Comparison of ENCODE assay signal across 31 cellular contexts in genomic region chr3:145518639-145519038, GRCh38.
A peak's percentile ranks its signal among the peaks of the same experiment; 100 is the strongest.
DNase-seq lines count a peak whose midpoint lies in the region; ATAC-seq and TF ChIP-seq lines count a peak whose summit lies in the region.
"Had no signal": no experiment of that assay in that cellular context is flagged by ENCODE, and none has a peak within 500 bp of the region (broad histone marks: within the 10 kb centered on the region; RNA-seq: fewer than 3 reads in every experiment).

No MANE protein-coding gene starts in this region.

- no peak overlapping the region for H3K27ac Mint-ChIP-seq in naive thymus-derived CD4-positive, alpha-beta T cell
- H3K27ac Mint-ChIP-seq: activated CD4-positive, alpha-beta T cell treated with anti-CD3 and anti-CD28 coated beads, Interleukin-2, amount 10 ng/mL, durations not matched to agents 24 days and 14 days; activated naive CD8-positive, alpha-beta T cell treated with anti-CD3 and anti-CD28 coated beads, Interleukin-2, amount 10 ng/mL, durations not matched to agents 7 days and 5 days had no signal

- peaks cover 0 to 7% (median 1%) of the 10 kb centered on the region in 11 donors for H3K9me3 Mint-ChIP-seq in naive thymus-derived CD4-positive, alpha-beta T cell
- H3K9me3 Mint-ChIP-seq: activated CD4-positive, alpha-beta T cell treated with anti-CD3 and anti-CD28 coated beads, Interleukin-2, amount 10 ng/mL, durations not matched to agents 24 days and 14 days; activated naive CD8-positive, alpha-beta T cell treated with anti-CD3 and anti-CD28 coated beads, Interleukin-2, amount 10 ng/mL, durations not matched to agents 7 days and 5 days had no signal

- TF ChIP-seq CTCF in body of pancreas (IDR thresholded peaks at IDR 0.05) (no peak), breast epithelium (IDR thresholded peaks at IDR 0.05) (no peak)

- CTCF ChIA-PET in naive thymus-derived CD4-positive, alpha-beta T cell (lab: Charles Lee): no interaction called here

- peak; percentile 80 for DNase-seq in DMS153 (lab: John Stamatoyannopoulos, UW)
- peak; percentile 24 for DNase-seq in HuH-7 (ENCODE audit: low spot score)
- peak in 1 of 4 donors; percentile 21 for DNase-seq in body of pancreas
- DNase-seq in mucosa of gallbladder (ENCODE audit: low spot score): peak; percentile 43
- no peak for DNase-seq in naive thymus-derived CD4-positive, alpha-beta T cell
- DNase-seq in breast epithelium (ENCODE audit: low spot score in 2 of 2): no peak
- DNase-seq: activated CD4-positive, alpha-beta T cell treated with anti-CD3 and anti-CD28 coated beads, Interleukin-2, amount 10 ng/mL, durations not matched to agents 24 days and 14 days; activated CD8-positive, alpha-beta memory T cell treated with anti-CD3 and anti-CD28 coated beads for 24 hours; activated effector memory CD4-positive, alpha-beta T cell treated with Interleukin-2 at 50 U/mL for 16 hours; activated naive CD8-positive, alpha-beta T cell treated with anti-CD3 and anti-CD28 coated beads, Interleukin-2, amount 10 ng/mL, durations not matched to agents 7 days and 5 days; C1 segment of cervical spinal cord; caudate nucleus; COR-L47; effector CD8-positive, alpha-beta T cell; left ventricle myocardium inferior; NCI-H1048; NCI-H187 treated with DMSO at 0.1 percent for 48 hours; NCI-H2171; NCI-H524 treated with DMSO at 0.1 percent for 48 hours; right cardiac atrium; SJCRH30; stimulated activated CD4-positive, alpha-beta T cell treated with anti-CD3 and anti-CD28 coated beads, Interleukin-12 subunit alpha, Interleukin-12 subunit beta, amount 100 ng/mL, for 4 hours; stimulated activated CD4-positive, alpha-beta T cell treated with anti-CD3 and anti-CD28 coated beads, Interleukin-4, amount 100 ng/mL, for 1 hour; T-helper 9 cell; tibial artery; WERI-Rb-1 had no signal

- no peaks in the 10 kb centered on the region for H3K36me3 Mint-ChIP-seq in naive thymus-derived CD4-positive, alpha-beta T cell
- H3K36me3 Mint-ChIP-seq: activated naive CD8-positive, alpha-beta T cell treated with anti-CD3 and anti-CD28 coated beads, Interleukin-2, amount 10 ng/mL, durations not matched to agents 7 days and 5 days had no signal

- H3K36me3 ChIP-seq in body of pancreas (replicated peaks in 1 of 2; ENCODE audit: insufficient read depth in 1 of 2, low read depth in 2 of 2) (no peaks in the 10 kb centered on the region), breast epithelium (no peaks in the 10 kb centered on the region)
- H3K36me3 ChIP-seq in naive thymus-derived CD4-positive, alpha-beta T cell (ENCODE audit: control insufficient read depth in 2 of 3, insufficient read depth in 3 of 3, low read length in 3 of 3): no peaks in the 10 kb centered on the region
- H3K36me3 ChIP-seq: ascending aorta, left ventricle myocardium inferior, neutrophil, SJCRH30, tibial artery, WERI-Rb-1 had no signal

- H3K27ac ChIP-seq in body of pancreas (no peak overlapping the region), breast epithelium (no peak overlapping the region)
- H3K27ac ChIP-seq in naive thymus-derived CD4-positive, alpha-beta T cell (ENCODE audit: low read depth, low read length): no peak overlapping the region
- H3K27ac ChIP-seq: ascending aorta, coronary artery, epithelial cell of prostate, left ventricle myocardium inferior, neutrophil, SJCRH30, tibial artery, WERI-Rb-1 had no signal

- TF ChIP-seq POLR2A in body of pancreas (IDR thresholded peaks at IDR 0.05) (no peak), breast epithelium (IDR thresholded peaks at IDR 0.05) (no peak)

- H3K4me1 Mint-ChIP-seq in naive thymus-derived CD4-positive, alpha-beta T cell: no peaks in the 10 kb centered on the region
- H3K4me1 Mint-ChIP-seq: activated CD4-positive, alpha-beta T cell treated with anti-CD3 and anti-CD28 coated beads, Interleukin-2, amount 10 ng/mL, durations not matched to agents 24 days and 14 days; activated naive CD8-positive, alpha-beta T cell treated with anti-CD3 and anti-CD28 coated beads, Interleukin-2, amount 10 ng/mL, durations not matched to agents 7 days and 5 days had no signal

- H3K4me3 Mint-ChIP-seq in naive thymus-derived CD4-positive, alpha-beta T cell: no peak overlapping the region
- H3K4me3 Mint-ChIP-seq: activated CD4-positive, alpha-beta T cell treated with anti-CD3 and anti-CD28 coated beads, Interleukin-2, amount 10 ng/mL, durations not matched to agents 24 days and 14 days; activated naive CD8-positive, alpha-beta T cell treated with anti-CD3 and anti-CD28 coated beads, Interleukin-2, amount 10 ng/mL, durations not matched to agents 7 days and 5 days had no signal

- H3K4me3 ChIP-seq in body of pancreas (no peak overlapping the region), breast epithelium (no peak overlapping the region)
- no peak overlapping the region for H3K4me3 ChIP-seq in naive thymus-derived CD4-positive, alpha-beta T cell (ENCODE audit: low read length)
- H3K4me3 ChIP-seq: ascending aorta, coronary artery, left ventricle myocardium inferior, SJCRH30, tibial artery had no signal

- H3K4me1 ChIP-seq in body of pancreas: peaks cover 10% of the 10 kb centered on the region
- H3K4me1 ChIP-seq in naive thymus-derived CD4-positive, alpha-beta T cell (ENCODE audit: control insufficient read depth in 2 of 2, insufficient read depth in 2 of 2, low read length in 2 of 2): no peaks in the 10 kb centered on the region
- H3K4me1 ChIP-seq in breast epithelium: no peaks in the 10 kb centered on the region
- H3K4me1 ChIP-seq: ascending aorta, left ventricle myocardium inferior, SJCRH30, tibial artery had no signal

- POLR2A ChIA-PET in naive thymus-derived CD4-positive, alpha-beta T cell (lab: Charles Lee): no interaction called here

- H3K27me3 ChIP-seq in body of pancreas: no peaks in the 10 kb centered on the region
- H3K27me3 ChIP-seq in naive thymus-derived CD4-positive, alpha-beta T cell (ENCODE audit: control insufficient read depth in 2 of 2, insufficient read depth in 2 of 2, low read length in 2 of 2): no peaks in the 10 kb centered on the region
- H3K27me3 ChIP-seq in breast epithelium: no peaks in the 10 kb centered on the region
- H3K27me3 ChIP-seq: ascending aorta, neutrophil, SJCRH30, tibial artery had no signal

- whole genome bisulfite sequencing in body of pancreas, 2 donors: 3 to 14% methylated on average over 4 of the region's 4 CpGs

- intact Hi-C loops in body of pancreas (cut with DNase I) (no loop called here), breast epithelium (cut with DNase I; ENCODE audit: low total_unique reads) (no loop called here)
- intact Hi-C loops in naive thymus-derived CD4-positive, alpha-beta T cell (cut with micrococcal nuclease): no loop called here

- no peaks in the 10 kb centered on the region for H3K9me3 ChIP-seq in body of pancreas
- no peaks in the 10 kb centered on the region for H3K9me3 ChIP-seq in naive thymus-derived CD4-positive, alpha-beta T cell (ENCODE audit: control insufficient read depth in 2 of 3, low read length in 3 of 3)
- no peaks in the 10 kb centered on the region for H3K9me3 ChIP-seq in breast epithelium
- H3K9me3 ChIP-seq: ascending aorta, left ventricle myocardium inferior, neutrophil, SJCRH30, tibial artery had no signal

- ATAC-seq in body of pancreas (peak; percentile 71), GM19467 (IDR thresholded peaks at IDR 0.05; ENCODE audit: unreplicated experiment) (no peak)
- ATAC-seq in naive thymus-derived CD4-positive, alpha-beta T cell: no peak
- ATAC-seq: right cardiac atrium had no signal

- no peaks in the 10 kb centered on the region for H3K27me3 Mint-ChIP-seq in naive thymus-derived CD4-positive, alpha-beta T cell
- H3K27me3 Mint-ChIP-seq: activated CD4-positive, alpha-beta T cell treated with anti-CD3 and anti-CD28 coated beads, Interleukin-2, amount 10 ng/mL, durations not matched to agents 24 days and 14 days; activated naive CD8-positive, alpha-beta T cell treated with anti-CD3 and anti-CD28 coated beads, Interleukin-2, amount 10 ng/mL, durations not matched to agents 7 days and 5 days had no signal

Comparison
In these comparisons a context has a peak if more than half of its experiments do, and no peak if none do; other contexts are left out.
1. DNase-seq: peak in DMS153 (single experiment), HuH-7 (single experiment) and mucosa of gallbladder (single experiment); none in naive thymus-derived CD4-positive, alpha-beta T cell (0 of 9) and breast epithelium (0 of 2).